Comparison of ENCODE assay signal across 19 cellular contexts in genomic region chr22:44460287-44461082, GRCh38. TPM values are rescaled to one million over a fixed set of nuclear protein-coding genes. Genes with fewer than 3 reads are reported as not detected.
DNase-seq lines count a peak whose midpoint lies in the region; ATAC-seq and TF ChIP-seq lines count a peak whose summit lies in the region.
"Had no signal": no experiment of that assay in that cellular context is flagged by ENCODE, and none has a peak within 500 bp of the region (broad histone marks: within the 10 kb centered on the region; RNA-seq: fewer than 3 reads in every experiment).

No MANE protein-coding gene starts in this region.

- WGBS in stomach, 5 donors = 63 to 71% (median 65%) methylated on average over 5 of the region's 5 CpGs

- ATAC-seq in T-helper 17 cell = no peak
- peak; percentile 29 for ATAC-seq in activated naive CD8-positive, alpha-beta T cell treated with anti-CD3 and anti-CD28 coated beads, Interleukin-2, amount 50 U/mL, for 24 hours
- ATAC-seq: CD8-positive, alpha-beta T cell had no signal

- peaks cover 48% of the 10 kb centered on the region for H3K4me1 Mint-ChIP-seq in activated naive CD4-positive, alpha-beta T cell treated with anti-CD3 and anti-CD28 coated beads, Interleukin-2, amount 10 ng/mL, durations not matched to agents 7 days and 5 days
- peaks cover 14% of the 10 kb centered on the region for H3K4me1 Mint-ChIP-seq in T-helper 17 cell
- H3K4me1 Mint-ChIP-seq in activated naive CD8-positive, alpha-beta T cell treated with anti-CD3 and anti-CD28 coated beads, Interleukin-2, amount 50 U/mL, for 24 hours = peaks cover 34% of the 10 kb centered on the region

- H3K4me2 ChIP-seq in osteoblast (ENCODE audit: insufficient read depth, low read length) = no peak overlapping the region
- H3K4me2 ChIP-seq: hepatocyte, smooth muscle cell had no signal

- no peak overlapping the region for H2AFZ ChIP-seq in osteoblast (ENCODE audit: low read length)
- H2AFZ ChIP-seq: hepatocyte had no signal

- H3K9me3 ChIP-seq in T-helper 17 cell (ENCODE audit: control insufficient read depth, low read length, poor library complexity, severe bottlenecking) (no peaks in the 10 kb centered on the region), stomach (no peaks in the 10 kb centered on the region), osteoblast (ENCODE audit: low read depth, low read length) (no peaks in the 10 kb centered on the region)
- H3K9me3 ChIP-seq: prostate gland had no signal

- TF ChIP-seq EP300 in stomach (IDR thresholded peaks at IDR 0.05) = no peak

- intact Hi-C loops in stomach (cut with DNase I; ENCODE audit: low total_unique reads) = no loop called here

- peak; percentile 57 for DNase-seq in activated naive CD4-positive, alpha-beta T cell treated with anti-CD3 and anti-CD28 coated beads, Interleukin-2, amount 10 ng/mL, durations not matched to agents 7 days and 5 days
- no peak for DNase-seq in activated naive CD4-positive, alpha-beta T cell treated with anti-CD3 and anti-CD28 coated beads, Interleukin-2, amount 50 U/mL, for 16 hours
- no peak for DNase-seq in T-helper 17 cell
- no peak for DNase-seq in activated naive CD8-positive, alpha-beta T cell treated with anti-CD3 and anti-CD28 coated beads, Interleukin-2, amount 50 U/mL, for 24 hours
- peak; percentile 9 for DNase-seq in stomach
- DNase-seq in epidermal melanocyte (ENCODE audit: insufficient read length, low spot score) = no peak
- no peak for DNase-seq in osteoblast (ENCODE audit: insufficient read length, low spot score, missing footprints)
- no peak for DNase-seq in NCI-H345 treated with DMSO at 0.1 percent for 48 hours (lab: John Stamatoyannopoulos, UW; ENCODE audit: unreplicated experiment)
- DNase-seq: activated CD4-positive, CD25-positive, alpha-beta regulatory T cell treated with anti-CD3 and anti-CD28 coated beads, Interleukin-2, amount 50 U/mL, for 72 hours; aorta; CD8-positive, alpha-beta T cell; DMS79; NCI-H146; NCI-H82 had no signal

- H3K27ac Mint-ChIP-seq in activated naive CD4-positive, alpha-beta T cell treated with anti-CD3 and anti-CD28 coated beads, Interleukin-2, amount 10 ng/mL, durations not matched to agents 7 days and 5 days = no peak overlapping the region
- peak overlapping the region; percentile 17 for H3K27ac Mint-ChIP-seq in T-helper 17 cell
- H3K27ac Mint-ChIP-seq in activated naive CD8-positive, alpha-beta T cell treated with anti-CD3 and anti-CD28 coated beads, Interleukin-2, amount 50 U/mL, for 24 hours = peak overlapping the region; percentile 32
- H3K27ac Mint-ChIP-seq: CD8-positive, alpha-beta T cell; memory B cell had no signal

- no peaks in the 10 kb centered on the region for H3K27me3 ChIP-seq in stomach
- peaks cover 5% of the 10 kb centered on the region for H3K27me3 ChIP-seq in osteoblast (ENCODE audit: insufficient read depth, low read length)
- H3K27me3 ChIP-seq: hepatocyte, tibial nerve had no signal

- CTCF ChIA-PET in activated naive CD4-positive, alpha-beta T cell treated with anti-CD3 and anti-CD28 coated beads, Interleukin-2, amount 10 ng/mL, durations not matched to agents 7 days and 5 days (lab: Charles Lee) = interaction anchor here (0.5 to 1.4 kb wide), 2 partner anchors 93 to 107 kb away, joined by 3 to 4 read pairs; no protein-coding TSS in a partner anchor

- H3K36me3 ChIP-seq in stomach = no peaks in the 10 kb centered on the region
- no peaks in the 10 kb centered on the region for H3K36me3 ChIP-seq in osteoblast (ENCODE audit: insufficient read depth, low read length)
- H3K36me3 ChIP-seq: prostate gland, tibial nerve had no signal

- no peaks in the 10 kb centered on the region for H4K20me1 ChIP-seq in osteoblast (ENCODE audit: insufficient read depth, low read length)

- no peak overlapping the region for H3K4me3 ChIP-seq in stomach
- H3K4me3 ChIP-seq in osteoblast (ENCODE audit: insufficient read depth, low read length) = no peak overlapping the region
- H3K4me3 ChIP-seq: hepatocyte, prostate gland, smooth muscle cell, tibial nerve had no signal

- H3K27ac ChIP-seq in stomach (no peak overlapping the region), osteoblast (ENCODE audit: low read depth, low read length) (no peak overlapping the region)
- H3K27ac ChIP-seq: hepatocyte, prostate gland, tibial nerve had no signal

- no peaks in the 10 kb centered on the region for H3K79me2 ChIP-seq in osteoblast (ENCODE audit: insufficient read depth, low read length)
- H3K79me2 ChIP-seq: hepatocyte had no signal

- H3K4me3 Mint-ChIP-seq in activated naive CD4-positive, alpha-beta T cell treated with anti-CD3 and anti-CD28 coated beads, Interleukin-2, amount 10 ng/mL, durations not matched to agents 7 days and 5 days = no peak overlapping the region
- no peak overlapping the region for H3K4me3 Mint-ChIP-seq in T-helper 17 cell
- H3K4me3 Mint-ChIP-seq in activated naive CD8-positive, alpha-beta T cell treated with anti-CD3 and anti-CD28 coated beads, Interleukin-2, amount 50 U/mL, for 24 hours = no peak overlapping the region
- H3K4me3 Mint-ChIP-seq: CD8-positive, alpha-beta T cell; memory B cell had no signal

- no peak for TF ChIP-seq POLR2A in stomach (IDR thresholded peaks at IDR 0.05)

- peaks cover 13% of the 10 kb centered on the region for H3K9me3 Mint-ChIP-seq in activated naive CD4-positive, alpha-beta T cell treated with anti-CD3 and anti-CD28 coated beads, Interleukin-2, amount 10 ng/mL, durations not matched to agents 7 days and 5 days
- H3K9me3 Mint-ChIP-seq in activated naive CD8-positive, alpha-beta T cell treated with anti-CD3 and anti-CD28 coated beads, Interleukin-2, amount 50 U/mL, for 24 hours = peaks cover 9% of the 10 kb centered on the region
- H3K9me3 Mint-ChIP-seq: CD8-positive, alpha-beta T cell had no signal

- no peaks in the 10 kb centered on the region for H3K4me1 ChIP-seq in stomach
- no peaks in the 10 kb centered on the region for H3K4me1 ChIP-seq in osteoblast (ENCODE audit: insufficient read depth, low read length)
- H3K4me1 ChIP-seq: prostate gland, tibial nerve had no signal

- peaks cover 27% of the 10 kb centered on the region for H3K27me3 Mint-ChIP-seq in activated naive CD4-positive, alpha-beta T cell treated with anti-CD3 and anti-CD28 coated beads, Interleukin-2, amount 10 ng/mL, durations not matched to agents 7 days and 5 days
- H3K27me3 Mint-ChIP-seq in T-helper 17 cell = no peaks in the 10 kb centered on the region
- no peaks in the 10 kb centered on the region for H3K27me3 Mint-ChIP-seq in activated naive CD8-positive, alpha-beta T cell treated with anti-CD3 and anti-CD28 coated beads, Interleukin-2, amount 50 U/mL, for 24 hours

- TF ChIP-seq CTCF in stomach (IDR thresholded peaks at IDR 0.05) (no peak), osteoblast (IDR thresholded peaks at IDR 0.05; ENCODE audit: extremely low read depth, low read depth, low read length) (no peak)

- H3K36me3 Mint-ChIP-seq in activated naive CD4-positive, alpha-beta T cell treated with anti-CD3 and anti-CD28 coated beads, Interleukin-2, amount 10 ng/mL, durations not matched to agents 7 days and 5 days = peaks cover 9% of the 10 kb centered on the region
- H3K36me3 Mint-ChIP-seq in T-helper 17 cell (ENCODE audit: low read depth) = no peaks in the 10 kb centered on the region
- peaks cover 2% of the 10 kb centered on the region for H3K36me3 Mint-ChIP-seq in activated naive CD8-positive, alpha-beta T cell treated with anti-CD3 and anti-CD28 coated beads, Interleukin-2, amount 50 U/mL, for 24 hours (ENCODE audit: low read depth)
- H3K36me3 Mint-ChIP-seq: CD8-positive, alpha-beta T cell had no signal

RNA-seq across cellular contexts. Expression of gene RTL6, which starts 37.5 kb away (rescaled TPM):
- total RNA-seq in T-helper 17 cell = 10 to 100 TPM; 11.0 to 13.3 TPM
- total RNA-seq in stomach = 10 to 100 TPM in 4 of 5 donors, 1 to 10 TPM in 1; 5.8 to 25.4 (median 16.9) TPM
- polyA plus RNA-seq in stomach = 1 to 10 TPM; 4.0 to 9.2 (median 8.4) TPM
- 26.5 and 30.4 TPM in 2 replicates for total RNA-seq in osteoblast

Comparison
In these comparisons a context has a peak if more than half of its experiments do, and no peak if none do; other contexts are left out.
1. DNase-seq: peak in activated naive CD4-positive, alpha-beta T cell treated with anti-CD3 and anti-CD28 coated beads, Interleukin-2, amount 10 ng/mL, durations not matched to agents 7 days and 5 days (single experiment) and stomach (single experiment); none in activated naive CD4-positive, alpha-beta T cell treated with anti-CD3 and anti-CD28 coated beads, Interleukin-2, amount 50 U/mL, for 16 hours (single experiment), T-helper 17 cell (0 of 3), activated naive CD8-positive, alpha-beta T cell treated with anti-CD3 and anti-CD28 coated beads, Interleukin-2, amount 50 U/mL, for 24 hours (single experiment), epidermal melanocyte (single experiment), osteoblast (single experiment) and NCI-H345 treated with DMSO at 0.1 percent for 48 hours (single experiment).